Comparison of ENCODE assay signal across 8 cellular contexts in the genomic region with DNA sequence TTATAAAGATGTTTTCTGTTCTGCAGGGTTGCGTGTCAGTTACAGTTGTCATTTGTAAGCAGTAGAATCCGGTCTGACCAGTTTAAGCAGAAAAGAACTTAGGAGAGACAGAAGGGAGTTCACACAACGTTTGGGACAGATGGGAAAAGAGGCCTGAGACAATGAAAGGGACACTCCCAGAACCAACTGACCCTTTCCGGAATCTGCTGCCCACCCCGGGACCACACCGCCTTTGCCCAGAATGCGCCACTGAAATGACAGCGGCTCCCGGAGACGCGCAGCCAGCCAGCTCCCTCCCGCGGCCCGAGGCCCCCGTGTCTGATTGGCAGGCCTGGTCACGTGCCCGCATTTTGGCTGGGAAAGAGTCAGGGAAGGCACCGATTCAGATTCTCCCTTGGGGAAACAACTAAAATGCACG.
DNase-seq lines count a peak whose midpoint lies in the region; ATAC-seq and TF ChIP-seq lines count a peak whose summit lies in the region.

No MANE protein-coding gene starts in this region.

- TF ChIP-seq CTCF in C4-2B (conservative IDR thresholded peaks at IDR 0.05): 0 out of 2 replicates have a peak, but pooled peaks have one; percentile 6
- TF ChIP-seq CTCF in activated B cell treated with CpG ODN at 0.5 μM for 24 hours (IDR thresholded peaks at IDR 0.05): no peak

- H3K36me3 Mint-ChIP-seq in activated B cell treated with CpG ODN at 0.5 μM for 24 hours (ENCODE audit: low read depth): no peaks in the 10 kb centered on the region

- H3K9me3 Mint-ChIP-seq in activated B cell treated with CpG ODN at 0.5 μM for 24 hours: peaks cover 3% of the 10 kb centered on the region

- peak overlapping the region; percentile 0 for H3K27ac Mint-ChIP-seq in activated B cell treated with CpG ODN at 0.5 μM for 24 hours

- ATAC-seq in GM21619 (IDR thresholded peaks at IDR 0.05; ENCODE audit: unreplicated experiment) (peak; percentile 39), activated B cell treated with CpG ODN at 0.5 μM for 24 hours (ENCODE audit: low read depth) (peak; percentile 58), HG03520 (IDR thresholded peaks at IDR 0.05; ENCODE audit: unreplicated experiment) (no peak)

- peak; percentile 59 for DNase-seq in NCI-H128 (lab: John Stamatoyannopoulos, UW; ENCODE audit: unreplicated experiment)
- DNase-seq in activated B cell treated with CpG ODN at 0.5 μM for 24 hours: peak; percentile 45
- DNase-seq in central memory CD4-positive, alpha-beta T cell: peak; percentile 40
- peak; percentile 25 for DNase-seq in iris pigment epithelial cell (ENCODE audit: low read depth)
- peak; percentile 33 to 64 for DNase-seq in stimulated activated CD4-positive, alpha-beta T cell treated with anti-CD3 and anti-CD28 coated beads, Interleukin-12 subunit alpha, Interleukin-12 subunit beta, amount 100 ng/mL, for 24 hours (ENCODE audit: low read depth in 2 of 2)

- H3K27ac ChIP-seq in C4-2B: peak overlapping the region; percentile 89

- H3K27me3 Mint-ChIP-seq in activated B cell treated with CpG ODN at 0.5 μM for 24 hours: no peaks in the 10 kb centered on the region

- H3K4me1 Mint-ChIP-seq in activated B cell treated with CpG ODN at 0.5 μM for 24 hours: peaks cover 25% of the 10 kb centered on the region

- POLR2A ChIA-PET in activated B cell treated with CpG ODN at 0.5 μM for 24 hours (lab: Charles Lee): interaction anchor here (0.6 kb wide), 1 partner anchor 15 kb away, joined by 5 read pairs; no protein-coding TSS in a partner anchor

- intact Hi-C loops in activated B cell treated with CpG ODN at 0.5 μM for 24 hours (cut with micrococcal nuclease): loop anchor here (2.0 to 5.0 kb wide), 2 partner anchors 348 to 548 kb away; a partner anchor contains a TSS

- CTCF ChIA-PET in activated B cell treated with CpG ODN at 0.5 μM for 24 hours (lab: Charles Lee): interaction anchor here (1.9 kb wide), 1 partner anchor 58 kb away, joined by 8 read pairs; no protein-coding TSS in a partner anchor

- peak overlapping the region; percentile 78 for H3K4me3 Mint-ChIP-seq in activated B cell treated with CpG ODN at 0.5 μM for 24 hours
